ENCODE assay signal across 1 cellular context in the genomic region with DNA sequence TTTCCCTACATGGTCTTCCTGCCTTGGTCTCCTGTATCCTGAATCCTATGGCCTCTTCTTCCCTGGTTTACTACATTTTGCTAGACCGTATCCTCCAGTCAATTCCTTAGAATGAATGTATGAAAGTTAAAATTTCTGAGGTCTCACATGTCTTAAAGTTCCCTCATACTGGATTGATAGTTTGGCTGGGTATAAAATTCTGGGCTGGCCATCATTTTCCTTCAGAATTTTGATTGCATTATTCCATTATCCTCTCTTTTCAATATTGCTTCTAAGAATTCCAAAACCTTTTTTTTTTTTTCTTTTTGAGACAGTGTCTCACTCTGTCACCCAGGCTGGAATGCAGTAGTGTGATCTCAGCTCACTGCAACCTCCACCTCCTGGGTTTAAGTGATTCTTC.
TF ChIP-seq lines count a peak whose summit lies in the region.

No MANE protein-coding gene starts in this region.

TF ChIP-seq in K562, 482 proteins besides CTCF, POLR2A, EP300 and RAD21:
- TF ChIP-seq, protein P1, sequence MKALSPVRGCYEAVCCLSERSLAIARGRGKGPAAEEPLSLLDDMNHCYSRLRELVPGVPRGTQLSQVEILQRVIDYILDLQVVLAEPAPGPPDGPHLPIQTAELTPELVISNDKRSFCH (CRISPR knock-in tag; IDR thresholded peaks at IDR 0.05) = no peak
- TF ChIP-seq, protein P1 (tag; IDR thresholded peaks at IDR 0.05) = no peak
- TF ChIP-seq TRIM28 (IDR thresholded peaks at IDR 0.05) (peak; percentile 54; the same call in 1 of the 2 replicates), TBL1XR1 (IDR thresholded peaks at IDR 0.05; ENCODE audit: low read length in 2 of 2) (no peak), ZC3H8 (IDR thresholded peaks at IDR 0.05) (no peak), ZNF263 (CRISPR knock-in tag; IDR thresholded peaks at IDR 0.05; ENCODE audit: borderline replicate concordance) (no peak), HDAC8 (tag; IDR thresholded peaks at IDR 0.05) (no peak), ZNF23 (CRISPR knock-in tag; IDR thresholded peaks at IDR 0.05) (no peak), ZFP1 (CRISPR knock-in tag; IDR thresholded peaks at IDR 0.05) (peak; percentile 98)
TF ChIP-seq in K562: peak in this region for 2.
